ENCODE assay signal across 13 cellular contexts in the genomic region with DNA sequence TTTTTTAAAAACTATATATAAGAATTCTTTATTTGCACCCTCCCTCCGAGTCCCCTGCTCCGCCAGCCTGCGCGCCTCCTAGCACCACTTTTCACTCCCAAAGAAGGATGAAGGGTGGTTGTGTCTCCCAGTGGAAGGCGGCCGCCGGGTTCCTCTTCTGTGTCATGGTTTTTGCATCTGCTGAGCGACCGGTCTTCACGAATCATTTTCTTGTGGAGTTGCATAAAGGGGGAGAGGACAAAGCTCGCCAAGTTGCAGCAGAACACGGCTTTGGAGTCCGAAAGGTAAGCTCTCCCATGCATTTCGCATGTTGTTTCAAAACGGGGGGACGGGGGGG. TPM values are rescaled to one million over a fixed set of nuclear protein-coding genes. Genes with fewer than 3 reads are reported as not detected.
A peak's percentile ranks its signal among the peaks of the same experiment; 100 is the strongest.
DNase-seq lines count a peak whose midpoint lies in the region; ATAC-seq and TF ChIP-seq lines count a peak whose summit lies in the region.
"Had no signal": no experiment of that assay in that cellular context is flagged by ENCODE, and none has a peak within 500 bp of the region (broad histone marks: within the 10 kb centered on the region; RNA-seq: fewer than 3 reads in every experiment).

No MANE protein-coding gene starts in this region.

- in situ Hi-C loops in GM13976 (cut with MboI; ENCODE audit: low sequenced_read_pairs, unreplicated experiment), result no loop called here

- H3K9me3 ChIP-seq in psoas muscle (no peaks in the 10 kb centered on the region), breast epithelium (no peaks in the 10 kb centered on the region)

- H3K27me3 ChIP-seq in foreskin keratinocyte (peaks cover 62% of the 10 kb centered on the region), psoas muscle (ENCODE audit: insufficient read depth in 3 of 3, low read length in 2 of 3) (peaks cover 7 to 55% (median 16%) of the 10 kb centered on the region in 3 donors), breast epithelium (peaks cover 0 to 76% of the 10 kb centered on the region in 2 donors)

- ATAC-seq in foreskin keratinocyte (peak; percentile 12), psoas muscle (no peak)
- ATAC-seq: naive thymus-derived CD4-positive, alpha-beta T cell; stimulated activated naive CD8-positive, alpha-beta T cell treated with anti-CD3 and anti-CD28 coated beads, Interleukin-15, amount 100 ng/mL, for 72 hours had no signal

- H3K4me1 ChIP-seq in foreskin keratinocyte, result no peaks in the 10 kb centered on the region
- H3K4me1 ChIP-seq in psoas muscle, result no peaks in the 10 kb centered on the region
- peaks cover 0 to 5% of the 10 kb centered on the region in 2 donors for H3K4me1 ChIP-seq in breast epithelium

- peak; percentile 5 for DNase-seq in GM13976 (ENCODE audit: low spot score)
- DNase-seq in NCI-H446 treated with DMSO at 0.1 percent for 48 hours (lab: John Stamatoyannopoulos, UW), result peak; percentile 42
- DNase-seq in foreskin keratinocyte, result no peak
- no peak for DNase-seq in psoas muscle
- DNase-seq in breast epithelium (ENCODE audit: low spot score in 2 of 2), result no peak
- no peak for DNase-seq in retina
- no peak for DNase-seq in SK-N-DZ (ENCODE audit: low spot score)
- no peak for DNase-seq in NCI-H2171 treated with DMSO at 0.1 percent for 48 hours (lab: John Stamatoyannopoulos, UW)
- DNase-seq: activated CD4-positive, alpha-beta T cell treated with anti-CD3 and anti-CD28 coated beads for 48 hours; CD4-positive, alpha-beta memory T cell; naive thymus-derived CD4-positive, alpha-beta T cell; stimulated activated naive CD8-positive, alpha-beta T cell treated with anti-CD3 and anti-CD28 coated beads, Interleukin-15, amount 100 ng/mL, for 72 hours had no signal

- peak overlapping the region; percentile 16 for H3K4me3 ChIP-seq in psoas muscle
- peak overlapping the region in 1 of 3 donors; percentile 44 for H3K4me3 ChIP-seq in breast epithelium

- TF ChIP-seq POLR2A in breast epithelium (IDR thresholded peaks at IDR 0.05), result no peak

- TF ChIP-seq CTCF in GM13976 (IDR thresholded peaks at IDR 0.05; ENCODE audit: borderline replicate concordance, control extremely low read depth, extremely low read depth, insufficient read depth, missing control alignments), result no peak
- TF ChIP-seq CTCF in foreskin keratinocyte (conservative IDR thresholded peaks at IDR 0.05), result no peak
- TF ChIP-seq CTCF in psoas muscle (IDR thresholded peaks at IDR 0.05), result no peak
- TF ChIP-seq CTCF in breast epithelium (IDR thresholded peaks at IDR 0.05), result no peak

- intact Hi-C loops in psoas muscle (cut with DNase I) (no loop called here), breast epithelium (cut with DNase I; ENCODE audit: low total_unique reads) (no loop called here)

- WGBS in psoas muscle, 3 donors, result 1 to 2% (median 2%) methylated on average over 16 of the region's 16 CpGs

- H3K27ac ChIP-seq in foreskin keratinocyte, result no peak overlapping the region
- no peak overlapping the region for H3K27ac ChIP-seq in psoas muscle
- H3K27ac ChIP-seq in breast epithelium, result no peak overlapping the region

- H3K36me3 ChIP-seq in psoas muscle (ENCODE audit: insufficient read depth in 1 of 2, low read depth in 1 of 2) (no peaks in the 10 kb centered on the region), breast epithelium (no peaks in the 10 kb centered on the region)

RNA-seq across cellular contexts. Expression of a gene that starts 0.3 kb away (rescaled TPM):
- not detected in 2 replicates for total RNA-seq in foreskin keratinocyte
- polyA plus RNA-seq in foreskin keratinocyte, result not detected in 2 replicates
- under 1 TPM in 2 of 4 donors, not detected in 2; 0.06 to 0.26 TPM for total RNA-seq in psoas muscle
- under 1 TPM in 2 of 3 donors, not detected in 1; 0.01 TPM for polyA plus RNA-seq in psoas muscle
- under 1 TPM in 1 of 3 donors, not detected in 2; 0.16 TPM for total RNA-seq in breast epithelium
- not detected in 2 replicates for polyA plus RNA-seq in SK-N-DZ (2014; cell fraction: cytosol; rRNA removed)
- not detected in 2 replicates for polyA plus RNA-seq in SK-N-DZ (2014; cell fraction: nucleus; rRNA removed)
- total RNA-seq: CD4-positive, alpha-beta memory T cell; dermis microvascular lymphatic vessel endothelial cell; naive thymus-derived CD4-positive, alpha-beta T cell had no signal
- polyA plus RNA-seq: CD4-positive, alpha-beta memory T cell; naive thymus-derived CD4-positive, alpha-beta T cell had no signal

Comparison
In these comparisons a context has a peak if more than half of its experiments do, and no peak if none do; other contexts are left out.
1. DNase-seq: peak in GM13976 (single experiment) and NCI-H446 treated with DMSO at 0.1 percent for 48 hours (single experiment); none in foreskin keratinocyte (0 of 2), psoas muscle (0 of 2), breast epithelium (0 of 2), retina (single experiment), SK-N-DZ (single experiment) and NCI-H2171 treated with DMSO at 0.1 percent for 48 hours (single experiment).